In genomic region chr2:238929242-238930081, GRCh38 we compare ENCODE assay signal across 12 cellular contexts.
DNase-seq lines count a peak whose midpoint lies in the region; ATAC-seq and TF ChIP-seq lines count a peak whose summit lies in the region.
"Had no signal": no experiment of that assay in that cellular context is flagged by ENCODE, and none has a peak within 500 bp of the region (broad histone marks: within the 10 kb centered on the region; RNA-seq: fewer than 3 reads in every experiment).

No MANE protein-coding gene starts in this region.

- no peaks in the 10 kb centered on the region for H3F3A ChIP-seq in smooth muscle cell (ENCODE audit: low read depth)

- TF ChIP-seq CTCF in astrocyte of the spinal cord (IDR thresholded peaks at IDR 0.05; ENCODE audit: low read depth, low read length): no peak
- no peak for TF ChIP-seq CTCF in smooth muscle cell (IDR thresholded peaks at IDR 0.05; ENCODE audit: borderline replicate concordance, insufficient read depth, poor library complexity, severe bottlenecking)

- ATAC-seq in Right ventricle myocardium inferior (peak; percentile 82), GM21528 (IDR thresholded peaks at IDR 0.05; ENCODE audit: low FRiP score, unreplicated experiment) (no peak)

- H3K4me2 ChIP-seq in smooth muscle cell: no peak overlapping the region

- peak; percentile 29 for DNase-seq in astrocyte of the spinal cord (ENCODE audit: low read depth, low spot score)
- peak; percentile 70 for DNase-seq in Right ventricle myocardium inferior (ENCODE audit: missing footprints)
- DNase-seq in pons (ENCODE audit: low spot score): peak; percentile 39
- no peak for DNase-seq in smooth muscle cell (lab: John Stamatoyannopoulos, UW; ENCODE audit: unreplicated experiment)
- no peak for DNase-seq in activated CD4-positive, CD25-positive, alpha-beta regulatory T cell (lab: John Stamatoyannopoulos, UW)
- DNase-seq in NCI-H2171 (lab: John Stamatoyannopoulos, UW): no peak
- DNase-seq: BE2C; effector memory CD4-positive, alpha-beta T cell; NK-92 treated with Interleukin-12 subunit alpha and Interleukin-12 subunit beta, amount 100 ng/mL, for 24 hours had no signal

- H3K9ac ChIP-seq in smooth muscle cell (ENCODE audit: low read depth): no peak overlapping the region

- H2AFZ ChIP-seq in ACC112 (ENCODE audit: low read length, unreplicated experiment) (peak overlapping the region; percentile 67), smooth muscle cell (ENCODE audit: low read depth) (no peak overlapping the region)

- H3K27ac ChIP-seq in ACC112 (ENCODE audit: low read depth, low read length): peak overlapping the region; percentile 65
- no peak overlapping the region for H3K27ac ChIP-seq in smooth muscle cell (ENCODE audit: low read depth)
- H3K27ac ChIP-seq: HL-60 had no signal

- H3K36me3 ChIP-seq in ACC112 (ENCODE audit: insufficient read depth, low read length): no peaks in the 10 kb centered on the region; the same call in 1 of the 2 replicates
- no peaks in the 10 kb centered on the region for H3K36me3 ChIP-seq in smooth muscle cell (ENCODE audit: low read depth)
- H3K36me3 ChIP-seq: BE2C had no signal

- no peak overlapping the region for H3K4me3 ChIP-seq in ACC112 (ENCODE audit: low read depth, low read length)
- no peak overlapping the region for H3K4me3 ChIP-seq in astrocyte of the spinal cord (ENCODE audit: low read depth, low read length)
- no peak overlapping the region for H3K4me3 ChIP-seq in smooth muscle cell

- intact Hi-C loops in Right ventricle myocardium inferior (cut with DNase I): no loop called here

- H3K79me2 ChIP-seq in ACC112 (ENCODE audit: control insufficient read depth, insufficient read depth, low read length, unreplicated experiment) (no peaks in the 10 kb centered on the region), smooth muscle cell (ENCODE audit: low read depth) (no peaks in the 10 kb centered on the region)

- WGBS in smooth muscle cell (ENCODE audit: low lambda C conversion rate): 59% methylated on average over 12 of the region's 12 CpGs

- H3K27me3 ChIP-seq in ACC112 (ENCODE audit: insufficient read depth, low read length): peaks cover 13% of the 10 kb centered on the region
- H3K27me3 ChIP-seq in smooth muscle cell (ENCODE audit: low read depth): peaks cover 31% of the 10 kb centered on the region

- H4K20me1 ChIP-seq in smooth muscle cell (ENCODE audit: low read depth): no peaks in the 10 kb centered on the region

- in situ Hi-C loops in astrocyte of the spinal cord (cut with HindIII; ENCODE audit: low sequenced_read_pairs): no loop called here

- no peaks in the 10 kb centered on the region for H3K9me3 ChIP-seq in smooth muscle cell (replicated peaks; ENCODE audit: low read depth)
- H3K9me3 ChIP-seq: BE2C had no signal

- H3K4me1 ChIP-seq in ACC112 (ENCODE audit: control insufficient read depth, insufficient read depth, low read length, unreplicated experiment) (peaks cover 14% of the 10 kb centered on the region), smooth muscle cell (ENCODE audit: low read depth) (no peaks in the 10 kb centered on the region)
- H3K4me1 ChIP-seq: BE2C had no signal

Comparison
In these comparisons a context has a peak if more than half of its experiments do, and no peak if none do; other contexts are left out.
1. DNase-seq: peak in astrocyte of the spinal cord (single experiment), Right ventricle myocardium inferior (single experiment) and pons (single experiment); none in smooth muscle cell (single experiment), activated CD4-positive, CD25-positive, alpha-beta regulatory T cell (0 of 4) and NCI-H2171 (single experiment).